19 cellular contexts compared by ENCODE assay signal in genomic region chr11:70542811-70543210, GRCh38.
A peak's percentile ranks its signal among the peaks of the same experiment; 100 is the strongest.
DNase-seq lines count a peak whose midpoint lies in the region; FAIRE-seq and TF ChIP-seq lines count a peak whose summit lies in the region.
"Had no signal": no experiment of that assay in that cellular context is flagged by ENCODE, and none has a peak within 500 bp of the region (broad histone marks: within the 10 kb centered on the region; RNA-seq: fewer than 3 reads in every experiment).

No MANE protein-coding gene starts in this region.

- H3F3A ChIP-seq in neural progenitor cell (ENCODE audit: low read depth): peaks cover 6% of the 10 kb centered on the region

- H3K4me1 ChIP-seq in Karpas-422 (ENCODE audit: low read length): no peaks in the 10 kb centered on the region
- no peaks in the 10 kb centered on the region for H3K4me1 ChIP-seq in kidney (ENCODE audit: control insufficient read depth in 1 of 2, insufficient read depth in 1 of 2, low read depth in 1 of 2, low read length in 2 of 2)
- peaks cover 19% of the 10 kb centered on the region for H3K4me1 ChIP-seq in neural progenitor cell

- no peak for FAIRE-seq in kidney (lab: Jason Lieb, UNC)
- FAIRE-seq: G401.6, GM12892, H1 had no signal

- H3K79me2 ChIP-seq in Karpas-422 (ENCODE audit: low read length): no peaks in the 10 kb centered on the region
- no peaks in the 10 kb centered on the region for H3K79me2 ChIP-seq in neural progenitor cell (ENCODE audit: low read depth)

- H3K9me2 ChIP-seq in Karpas-422 (replicated peaks; ENCODE audit: insufficient read depth, low read length): no peaks in the 10 kb centered on the region

- TF ChIP-seq CTCF in kidney (IDR thresholded peaks at IDR 0.05; ENCODE audit: borderline replicate concordance, extremely low read depth, insufficient read depth) (no peak), neural progenitor cell (IDR thresholded peaks at IDR 0.05) (no peak), foreskin fibroblast (IDR thresholded peaks at IDR 0.05; ENCODE audit: low read depth, low read length) (no peak)

- H3K27me3 ChIP-seq in Karpas-422 (ENCODE audit: low read length): no peaks in the 10 kb centered on the region
- no peaks in the 10 kb centered on the region for H3K27me3 ChIP-seq in neural progenitor cell

- H3K9ac ChIP-seq in Karpas-422 (ENCODE audit: low read length) (no peak overlapping the region), kidney (ENCODE audit: low read length in 2 of 2) (no peak overlapping the region), neural progenitor cell (no peak overlapping the region)
- H3K9ac ChIP-seq: GM23248 had no signal

- H3K4me3 ChIP-seq in Karpas-422 (ENCODE audit: low read length): no peak overlapping the region
- H3K4me3 ChIP-seq in kidney (ENCODE audit: low read length in 2 of 2): no peak overlapping the region
- no peak overlapping the region for H3K4me3 ChIP-seq in neural progenitor cell
- no peak overlapping the region for H3K4me3 ChIP-seq in foreskin fibroblast (ENCODE audit: low read depth in 1 of 2, low read length in 2 of 2)
- H3K4me3 ChIP-seq: GM23248 had no signal

- DNase-seq in Karpas-422: peak; percentile 27
- DNase-seq in kidney: peak; percentile 45
- no peak for DNase-seq in neural progenitor cell (ENCODE audit: low spot score)
- DNase-seq in posterior vena cava (ENCODE audit: low spot score): peak; percentile 74
- no peak for DNase-seq in activated naive CD8-positive, alpha-beta T cell treated with anti-CD3 and anti-CD28 coated beads for 36 hours
- DNase-seq in stimulated activated CD4-positive, alpha-beta T cell treated with anti-CD3 and anti-CD28 coated beads, Interleukin-4, amount 100 ng/mL, for 4 hours: no peak
- DNase-seq in NCI-H748 treated with DMSO at 0.1 percent for 48 hours (lab: John Stamatoyannopoulos, UW): no peak
- no peak for DNase-seq in foreskin fibroblast
- DNase-seq: C1 segment of cervical spinal cord; Calu3; CD4-positive, alpha-beta memory T cell; COR-L47; DMS153; DND-41; GM23248; H9 had no signal

- peak overlapping the region; percentile 82 for H3K27ac Mint-ChIP-seq in neural progenitor cell
- no peak overlapping the region for H3K27ac Mint-ChIP-seq in activated naive CD8-positive, alpha-beta T cell treated with anti-CD3 and anti-CD28 coated beads for 36 hours
- H3K27ac Mint-ChIP-seq: CD4-positive, alpha-beta memory T cell had no signal

- H2AFZ ChIP-seq in Karpas-422 (ENCODE audit: low read length): no peak overlapping the region
- no peak overlapping the region for H2AFZ ChIP-seq in neural progenitor cell (replicated peaks)
- H2AFZ ChIP-seq: GM23248 had no signal

- no peaks in the 10 kb centered on the region for H3K36me3 Mint-ChIP-seq in neural progenitor cell
- no peaks in the 10 kb centered on the region for H3K36me3 Mint-ChIP-seq in activated naive CD8-positive, alpha-beta T cell treated with anti-CD3 and anti-CD28 coated beads for 36 hours
- H3K36me3 Mint-ChIP-seq: CD4-positive, alpha-beta memory T cell had no signal

- no peak overlapping the region for H3K4me2 ChIP-seq in Karpas-422 (ENCODE audit: low read depth, low read length, poor library complexity, severe bottlenecking)
- no peak overlapping the region for H3K4me2 ChIP-seq in neural progenitor cell

- H3K4me3 Mint-ChIP-seq in neural progenitor cell: no peak overlapping the region
- no peak overlapping the region for H3K4me3 Mint-ChIP-seq in activated naive CD8-positive, alpha-beta T cell treated with anti-CD3 and anti-CD28 coated beads for 36 hours
- H3K4me3 Mint-ChIP-seq: CD4-positive, alpha-beta memory T cell; H9 had no signal

- H3K9me3 ChIP-seq in Karpas-422 (ENCODE audit: low read length) (no peaks in the 10 kb centered on the region), kidney (ENCODE audit: control insufficient read depth in 1 of 2, low read length in 2 of 2) (no peaks in the 10 kb centered on the region), neural progenitor cell (ENCODE audit: low read depth) (no peaks in the 10 kb centered on the region)

- H3K27ac ChIP-seq in Karpas-422 (ENCODE audit: low read length) (no peak overlapping the region), kidney (ENCODE audit: low read depth in 2 of 2, low read length in 2 of 2) (no peak overlapping the region), neural progenitor cell (no peak overlapping the region)
- H3K27ac ChIP-seq: GM23248 had no signal

- intact Hi-C loops in kidney (cut with DNase I): no loop called here
- intact Hi-C loops in posterior vena cava (cut with DNase I): no loop called here

- H3K36me3 ChIP-seq in Karpas-422 (ENCODE audit: insufficient read depth, low read length) (no peaks in the 10 kb centered on the region), kidney (ENCODE audit: control insufficient read depth in 1 of 2, insufficient read depth in 2 of 2, low read length in 2 of 2) (no peaks in the 10 kb centered on the region), neural progenitor cell (no peaks in the 10 kb centered on the region)

- H3K27me3 Mint-ChIP-seq in neural progenitor cell (ENCODE audit: insufficient read depth, low read depth): peaks cover 11% of the 10 kb centered on the region
- H3K27me3 Mint-ChIP-seq in activated naive CD8-positive, alpha-beta T cell treated with anti-CD3 and anti-CD28 coated beads for 36 hours: no peaks in the 10 kb centered on the region

- peaks cover 49% of the 10 kb centered on the region for H3K4me1 Mint-ChIP-seq in neural progenitor cell
- H3K4me1 Mint-ChIP-seq in activated naive CD8-positive, alpha-beta T cell treated with anti-CD3 and anti-CD28 coated beads for 36 hours: no peaks in the 10 kb centered on the region
- H3K4me1 Mint-ChIP-seq: CD4-positive, alpha-beta memory T cell had no signal

- H3K9me3 Mint-ChIP-seq in neural progenitor cell: no peaks in the 10 kb centered on the region
- no peaks in the 10 kb centered on the region for H3K9me3 Mint-ChIP-seq in activated naive CD8-positive, alpha-beta T cell treated with anti-CD3 and anti-CD28 coated beads for 36 hours

- H4K20me1 ChIP-seq in Karpas-422 (ENCODE audit: insufficient read depth, low read depth, low read length) (no peaks in the 10 kb centered on the region), neural progenitor cell (ENCODE audit: low read depth) (peaks cover 11% of the 10 kb centered on the region)

Comparison
In these comparisons a context has a peak if more than half of its experiments do, and no peak if none do; other contexts are left out.
1. DNase-seq: peak in Karpas-422 (single experiment), kidney (single experiment) and posterior vena cava (single experiment); none in neural progenitor cell (single experiment), activated naive CD8-positive, alpha-beta T cell treated with anti-CD3 and anti-CD28 coated beads for 36 hours (single experiment), stimulated activated CD4-positive, alpha-beta T cell treated with anti-CD3 and anti-CD28 coated beads, Interleukin-4, amount 100 ng/mL, for 4 hours (0 of 2), NCI-H748 treated with DMSO at 0.1 percent for 48 hours (single experiment) and foreskin fibroblast (0 of 2).